In genomic region chr10:102241037-102241443, GRCh38 we compare ENCODE assay signal across 8 cellular contexts. TPM values are rescaled to one million over a fixed set of nuclear protein-coding genes. Genes with fewer than 3 reads are reported as not detected.
A peak's percentile ranks its signal among the peaks of the same experiment; 100 is the strongest.
DNase-seq lines count a peak whose midpoint lies in the region; ATAC-seq and TF ChIP-seq lines count a peak whose summit lies in the region.

No MANE protein-coding gene starts in this region.

- no peak for TF ChIP-seq CTCF in mesothelial cell of epicardium (IDR thresholded peaks at IDR 0.05; ENCODE audit: unreplicated experiment)

- H3K4me1 Mint-ChIP-seq in stimulated activated naive CD8-positive, alpha-beta T cell treated with anti-CD3 and anti-CD28 coated beads, Interleukin-15, Interleukin-2, amounts not matched to agents 100 ng/mL and 50 ng/mL, for 24 hours (ENCODE audit: low read depth), result peaks cover 26% of the 10 kb centered on the region
- H3K4me1 Mint-ChIP-seq in dendritic cell treated with granulocyte-macrophage colony-stimulating factor and Interleukin-4, amounts not matched to agents 40 ng/mL and 50 ng/mL, for 4 days (ENCODE audit: low read depth), result peaks cover 25% of the 10 kb centered on the region
- H3K4me1 Mint-ChIP-seq in mesothelial cell of epicardium, result peaks cover 16% of the 10 kb centered on the region

- ATAC-seq in stimulated activated naive CD8-positive, alpha-beta T cell treated with anti-CD3 and anti-CD28 coated beads, Interleukin-15, Interleukin-2, amounts not matched to agents 100 U/mL and 50 U/mL, for 24 hours, result no peak
- ATAC-seq in HG02571 (IDR thresholded peaks at IDR 0.05; ENCODE audit: unreplicated experiment), result no peak
- ATAC-seq in GM21381 (IDR thresholded peaks at IDR 0.05; ENCODE audit: unreplicated experiment), result no peak

- no peak for DNase-seq in stimulated activated naive CD8-positive, alpha-beta T cell treated with anti-CD3 and anti-CD28 coated beads, Interleukin-15, Interleukin-2, amounts not matched to agents 100 U/mL and 50 U/mL, for 24 hours
- DNase-seq in mesothelial cell of epicardium (ENCODE audit: low spot score in 2 of 2, unreplicated experiment in 2 of 2) (no peak), NCI-H146 treated with DMSO at 0.1 percent for 48 hours (lab: John Stamatoyannopoulos, UW; ENCODE audit: unreplicated experiment) (no peak), T1000 (lab: John Stamatoyannopoulos, UW) (no peak)

- no peaks in the 10 kb centered on the region for H3K36me3 Mint-ChIP-seq in stimulated activated naive CD8-positive, alpha-beta T cell treated with anti-CD3 and anti-CD28 coated beads, Interleukin-15, Interleukin-2, amounts not matched to agents 100 ng/mL and 50 ng/mL, for 24 hours (ENCODE audit: low read depth)
- peaks cover 7% of the 10 kb centered on the region for H3K36me3 Mint-ChIP-seq in dendritic cell treated with granulocyte-macrophage colony-stimulating factor and Interleukin-4, amounts not matched to agents 40 ng/mL and 50 ng/mL, for 4 days (ENCODE audit: low read depth)
- no peaks in the 10 kb centered on the region for H3K36me3 Mint-ChIP-seq in mesothelial cell of epicardium

- intact Hi-C loops in dendritic cell treated with granulocyte-macrophage colony-stimulating factor and Interleukin-4, amounts not matched to agents 40 ng/mL and 50 ng/mL, for 4 days (cut with micrococcal nuclease), result loop anchor here (10.0 kb wide), 2 partner anchors 264 to 886 kb away; partner anchors contain the start of genes ACTR1A, BTRC and SUFU

- peak overlapping the region; percentile 46 for H3K4me3 Mint-ChIP-seq in stimulated activated naive CD8-positive, alpha-beta T cell treated with anti-CD3 and anti-CD28 coated beads, Interleukin-15, Interleukin-2, amounts not matched to agents 100 ng/mL and 50 ng/mL, for 24 hours
- H3K4me3 Mint-ChIP-seq in dendritic cell treated with granulocyte-macrophage colony-stimulating factor and Interleukin-4, amounts not matched to agents 40 ng/mL and 50 ng/mL, for 4 days, result peak overlapping the region; percentile 80
- peak overlapping the region; percentile 62 for H3K4me3 Mint-ChIP-seq in mesothelial cell of epicardium

- H3K9me3 Mint-ChIP-seq in stimulated activated naive CD8-positive, alpha-beta T cell treated with anti-CD3 and anti-CD28 coated beads, Interleukin-15, Interleukin-2, amounts not matched to agents 100 ng/mL and 50 ng/mL, for 24 hours, result no peaks in the 10 kb centered on the region
- no peaks in the 10 kb centered on the region for H3K9me3 Mint-ChIP-seq in dendritic cell treated with granulocyte-macrophage colony-stimulating factor and Interleukin-4, amounts not matched to agents 40 ng/mL and 50 ng/mL, for 4 days
- H3K9me3 Mint-ChIP-seq in mesothelial cell of epicardium, result no peaks in the 10 kb centered on the region

- H3K27me3 Mint-ChIP-seq in stimulated activated naive CD8-positive, alpha-beta T cell treated with anti-CD3 and anti-CD28 coated beads, Interleukin-15, Interleukin-2, amounts not matched to agents 100 ng/mL and 50 ng/mL, for 24 hours, result peaks cover 48% of the 10 kb centered on the region
- H3K27me3 Mint-ChIP-seq in dendritic cell treated with granulocyte-macrophage colony-stimulating factor and Interleukin-4, amounts not matched to agents 40 ng/mL and 50 ng/mL, for 4 days, result peaks cover 62% of the 10 kb centered on the region
- H3K27me3 Mint-ChIP-seq in mesothelial cell of epicardium (ENCODE audit: low read depth), result peaks cover 67% of the 10 kb centered on the region

- no peak overlapping the region for H3K27ac Mint-ChIP-seq in stimulated activated naive CD8-positive, alpha-beta T cell treated with anti-CD3 and anti-CD28 coated beads, Interleukin-15, Interleukin-2, amounts not matched to agents 100 ng/mL and 50 ng/mL, for 24 hours
- H3K27ac Mint-ChIP-seq in dendritic cell treated with granulocyte-macrophage colony-stimulating factor and Interleukin-4, amounts not matched to agents 40 ng/mL and 50 ng/mL, for 4 days, result peak overlapping the region; percentile 48
- no peak overlapping the region for H3K27ac Mint-ChIP-seq in mesothelial cell of epicardium

RNA-seq across cellular contexts. Expression of gene PITX3, which starts 0.3 kb away (rescaled TPM):
- total RNA-seq in mesothelial cell of epicardium, result not detected in 3 replicates

RNA-seq across cellular contexts. Expression of gene GBF1, which starts 4.3 kb away (rescaled TPM):
- total RNA-seq in mesothelial cell of epicardium, result 49.3 to 51.1 TPM (median 51.1 TPM) in 3 replicates

RNA-seq across cellular contexts. Expression of gene ELOVL3, which starts 14.9 kb away (rescaled TPM):
- 0.27 to 0.44 TPM (median 0.43 TPM) in 3 replicates for total RNA-seq in mesothelial cell of epicardium
